ENCODE assay signal across 1 cellular context in the genomic region with DNA sequence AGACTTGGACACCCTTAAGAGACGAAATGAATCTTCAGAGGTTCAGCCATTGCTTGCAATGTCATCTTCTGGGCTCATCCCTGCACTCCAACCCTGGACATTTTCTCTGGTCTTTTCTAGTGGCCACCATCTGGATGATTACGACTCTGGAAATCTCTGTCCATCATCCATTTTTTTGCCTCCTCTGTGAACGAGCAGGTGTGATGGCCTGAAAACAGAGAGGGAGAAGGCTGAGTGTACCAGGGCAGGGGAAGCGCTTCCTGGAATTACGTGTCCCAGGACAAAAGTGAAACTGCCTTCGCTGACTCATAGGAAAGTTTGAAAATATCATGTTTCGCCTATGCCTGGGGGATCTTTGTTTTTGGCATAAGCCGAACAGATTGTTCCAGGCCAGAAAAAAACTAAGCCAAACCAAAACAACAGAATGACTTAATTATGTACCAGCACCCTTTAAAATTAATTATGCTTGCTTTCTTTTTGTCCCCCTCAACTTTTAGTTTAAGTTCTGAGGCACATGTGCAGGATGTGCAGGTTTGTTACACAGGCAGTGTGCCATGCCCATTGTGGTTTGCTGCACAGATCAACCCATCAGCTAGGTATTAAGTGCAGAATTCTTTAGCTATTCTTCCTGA.
TF ChIP-seq lines count a peak whose summit lies in the region.

No MANE protein-coding gene starts in this region.

TF ChIP-seq in HEK293, 187 proteins besides CTCF, POLR2A, EP300 and RAD21 (continued from another document):
- no peak for TF ChIP-seq ZNF292 (tag by site-specific recombination; IDR thresholded peaks at IDR 0.05; ENCODE audit: borderline replicate concordance, low read depth)
- peak; percentile 89 for TF ChIP-seq SP7 (tag by site-specific recombination; IDR thresholded peaks at IDR 0.05)
- TF ChIP-seq ZNF548 (tag by site-specific recombination; IDR thresholded peaks at IDR 0.05): no peak
- TF ChIP-seq ZNF658 (tag by site-specific recombination; IDR thresholded peaks at IDR 0.05): no peak
- TF ChIP-seq ZNF555 (tag by site-specific recombination; conservative IDR thresholded peaks at IDR 0.05): no peak
- TF ChIP-seq GFI1B (tag by site-specific recombination; IDR thresholded peaks at IDR 0.05): peak; percentile 60; the same call in 1 of the 2 replicates
- no peak for TF ChIP-seq ZNF621 (tag by site-specific recombination; IDR thresholded peaks at IDR 0.05)
- TF ChIP-seq ZNF837 (tag by site-specific recombination; IDR thresholded peaks at IDR 0.05): no peak
- TF ChIP-seq ZBTB20 (tag by site-specific recombination; IDR thresholded peaks at IDR 0.05): 0 out of 2 replicates have a peak, but pooled peaks have one; percentile 23
- TF ChIP-seq ZNF610 (tag by site-specific recombination; IDR thresholded peaks at IDR 0.05; ENCODE audit: borderline replicate concordance): no peak
- TF ChIP-seq ZNF707 (tag by site-specific recombination; IDR thresholded peaks at IDR 0.05): no peak
- TF ChIP-seq ZNF114 (tag by site-specific recombination; IDR thresholded peaks at IDR 0.05): no peak
- TF ChIP-seq ZNF239 (tag by site-specific recombination; IDR thresholded peaks at IDR 0.05): no peak
- TF ChIP-seq ZIC2 (tag by site-specific recombination; IDR thresholded peaks at IDR 0.05): no peak
- TF ChIP-seq ZNF423 (tag by site-specific recombination; IDR thresholded peaks at IDR 0.05): no peak
- no peak for TF ChIP-seq ZNF266 (tag by site-specific recombination; IDR thresholded peaks at IDR 0.05; ENCODE audit: low read depth)
- TF ChIP-seq, protein P1, sequence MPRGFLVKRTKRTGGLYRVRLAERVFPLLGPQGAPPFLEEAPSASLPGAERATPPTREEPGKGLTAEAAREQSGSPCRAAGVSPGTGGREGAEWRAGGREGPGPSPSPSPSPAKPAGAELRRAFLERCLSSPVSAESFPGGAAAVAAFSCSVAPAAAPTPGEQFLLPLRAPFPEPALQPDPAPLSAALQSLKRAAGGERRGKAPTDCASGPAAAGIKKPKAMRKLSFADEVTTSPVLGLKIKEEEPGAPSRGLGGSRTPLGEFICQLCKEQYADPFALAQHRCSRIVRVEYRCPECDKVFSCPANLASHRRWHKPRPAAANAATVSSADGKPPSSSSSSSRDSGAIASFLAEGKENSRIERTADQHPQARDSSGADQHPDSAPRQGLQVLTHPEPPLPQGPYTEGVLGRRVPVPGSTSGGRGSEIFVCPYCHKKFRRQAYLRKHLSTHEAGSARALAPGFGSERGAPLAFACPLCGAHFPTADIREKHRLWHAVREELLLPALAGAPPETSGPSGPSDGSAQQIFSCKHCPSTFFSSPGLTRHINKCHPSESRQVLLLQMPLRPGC (tag by site-specific recombination; IDR thresholded peaks at IDR 0.05): peak; percentile 76
- TF ChIP-seq, protein P2, sequence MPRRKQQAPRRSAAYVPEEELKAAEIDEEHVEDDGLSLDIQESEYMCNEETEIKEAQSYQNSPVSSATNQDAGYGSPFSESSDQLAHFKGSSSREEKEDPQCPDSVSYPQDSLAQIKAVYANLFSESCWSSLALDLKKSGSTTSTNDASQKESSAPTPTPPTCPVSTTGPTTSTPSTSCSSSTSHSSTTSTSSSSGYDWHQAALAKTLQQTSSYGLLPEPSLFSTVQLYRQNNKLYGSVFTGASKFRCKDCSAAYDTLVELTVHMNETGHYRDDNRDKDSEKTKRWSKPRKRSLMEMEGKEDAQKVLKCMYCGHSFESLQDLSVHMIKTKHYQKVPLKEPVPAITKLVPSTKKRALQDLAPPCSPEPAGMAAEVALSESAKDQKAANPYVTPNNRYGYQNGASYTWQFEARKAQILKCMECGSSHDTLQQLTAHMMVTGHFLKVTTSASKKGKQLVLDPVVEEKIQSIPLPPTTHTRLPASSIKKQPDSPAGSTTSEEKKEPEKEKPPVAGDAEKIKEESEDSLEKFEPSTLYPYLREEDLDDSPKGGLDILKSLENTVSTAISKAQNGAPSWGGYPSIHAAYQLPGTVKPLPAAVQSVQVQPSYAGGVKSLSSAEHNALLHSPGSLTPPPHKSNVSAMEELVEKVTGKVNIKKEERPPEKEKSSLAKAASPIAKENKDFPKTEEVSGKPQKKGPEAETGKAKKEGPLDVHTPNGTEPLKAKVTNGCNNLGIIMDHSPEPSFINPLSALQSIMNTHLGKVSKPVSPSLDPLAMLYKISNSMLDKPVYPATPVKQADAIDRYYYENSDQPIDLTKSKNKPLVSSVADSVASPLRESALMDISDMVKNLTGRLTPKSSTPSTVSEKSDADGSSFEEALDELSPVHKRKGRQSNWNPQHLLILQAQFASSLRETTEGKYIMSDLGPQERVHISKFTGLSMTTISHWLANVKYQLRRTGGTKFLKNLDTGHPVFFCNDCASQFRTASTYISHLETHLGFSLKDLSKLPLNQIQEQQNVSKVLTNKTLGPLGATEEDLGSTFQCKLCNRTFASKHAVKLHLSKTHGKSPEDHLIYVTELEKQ (tag by site-specific recombination; IDR thresholded peaks at IDR 0.05; ENCODE audit: borderline replicate concordance): peak; percentile 32; the same call in 1 of the 2 replicates
- TF ChIP-seq ZNF391 (tag by site-specific recombination; IDR thresholded peaks at IDR 0.05; ENCODE audit: borderline replicate concordance, low read depth): no peak
- TF ChIP-seq ZNF48 (tag by site-specific recombination; IDR thresholded peaks at IDR 0.05): no peak
- TF ChIP-seq ZNF341 (tag by site-specific recombination; IDR thresholded peaks at IDR 0.05; ENCODE audit: low read depth): no peak; the same call in 1 of the 2 replicates
- TF ChIP-seq ZNF777 (tag by site-specific recombination; IDR thresholded peaks at IDR 0.05; ENCODE audit: borderline replicate concordance): no peak
- no peak for TF ChIP-seq HOXC10 (CRISPR knock-in tag; IDR thresholded peaks at IDR 0.05)
- TF ChIP-seq TRIM28 (IDR thresholded peaks at IDR 0.05; ENCODE audit: borderline replicate concordance, low read length): no peak; the same call in 1 of the 2 replicates
- TF ChIP-seq ZNF426 (tag by site-specific recombination; IDR thresholded peaks at IDR 0.05): no peak
- TF ChIP-seq, protein P3, sequence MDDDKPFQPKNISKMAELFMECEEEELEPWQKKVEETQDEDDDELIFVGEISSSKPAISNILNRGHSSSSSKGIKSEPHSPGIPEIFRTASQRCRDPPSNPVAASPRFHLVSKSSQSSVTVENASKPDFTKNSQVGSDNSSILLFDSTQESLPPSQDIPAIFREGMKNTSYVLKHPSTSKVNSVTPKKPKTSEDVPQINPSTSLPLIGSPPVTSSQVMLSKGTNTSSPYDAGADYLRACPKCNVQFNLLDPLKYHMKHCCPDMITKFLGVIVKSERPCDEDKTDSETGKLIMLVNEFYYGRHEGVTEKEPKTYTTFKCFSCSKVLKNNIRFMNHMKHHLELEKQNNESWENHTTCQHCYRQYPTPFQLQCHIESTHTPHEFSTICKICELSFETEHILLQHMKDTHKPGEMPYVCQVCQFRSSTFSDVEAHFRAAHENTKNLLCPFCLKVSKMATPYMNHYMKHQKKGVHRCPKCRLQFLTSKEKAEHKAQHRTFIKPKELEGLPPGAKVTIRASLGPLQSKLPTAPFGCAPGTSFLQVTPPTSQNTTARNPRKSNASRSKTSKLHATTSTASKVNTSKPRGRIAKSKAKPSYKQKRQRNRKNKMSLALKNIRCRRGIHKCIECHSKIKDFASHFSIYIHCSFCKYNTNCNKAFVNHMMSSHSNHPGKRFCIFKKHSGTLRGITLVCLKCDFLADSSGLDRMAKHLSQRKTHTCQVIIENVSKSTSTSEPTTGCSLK (tag by site-specific recombination; IDR thresholded peaks at IDR 0.05): no peak
TF ChIP-seq in HEK293: peak in this region for 49.
